1 cellular context compared by ENCODE assay signal in genomic region chr22:37519268-37520195, GRCh38.
A peak's percentile ranks its signal among the peaks of the same experiment; 100 is the strongest.
TF ChIP-seq lines count a peak whose summit lies in the region.

CARD10 (minus strand) TSS chr22:37519415; CDS start chr22:37519200, 215 bp downstream.

TF ChIP-seq in HEK293, 187 proteins besides CTCF, POLR2A, EP300 and RAD21 (continued from another document):
- TF ChIP-seq ZNF677 (tag by site-specific recombination; IDR thresholded peaks at IDR 0.05): no peak
- TF ChIP-seq ZNF426 (tag by site-specific recombination; IDR thresholded peaks at IDR 0.05): no peak
- no peak for TF ChIP-seq ZNF48 (tag by site-specific recombination; IDR thresholded peaks at IDR 0.05)
- no peak for TF ChIP-seq ZNF174 (tag by site-specific recombination; IDR thresholded peaks at IDR 0.05)
- no peak for TF ChIP-seq ZNF660 (tag by site-specific recombination; IDR thresholded peaks at IDR 0.05)
- no peak for TF ChIP-seq ELK4 (IDR thresholded peaks at IDR 0.05; ENCODE audit: borderline replicate concordance, low read depth, low read length)
- TF ChIP-seq ZNF776 (tag by site-specific recombination; IDR thresholded peaks at IDR 0.05; ENCODE audit: borderline replicate concordance): no peak
- TF ChIP-seq SP7 (tag by site-specific recombination; IDR thresholded peaks at IDR 0.05): peak; percentile 51; the same call in 1 of the 2 replicates
- peak; percentile 91 for TF ChIP-seq KLF10 (tag by site-specific recombination; IDR thresholded peaks at IDR 0.05)
- TF ChIP-seq, protein P1, sequence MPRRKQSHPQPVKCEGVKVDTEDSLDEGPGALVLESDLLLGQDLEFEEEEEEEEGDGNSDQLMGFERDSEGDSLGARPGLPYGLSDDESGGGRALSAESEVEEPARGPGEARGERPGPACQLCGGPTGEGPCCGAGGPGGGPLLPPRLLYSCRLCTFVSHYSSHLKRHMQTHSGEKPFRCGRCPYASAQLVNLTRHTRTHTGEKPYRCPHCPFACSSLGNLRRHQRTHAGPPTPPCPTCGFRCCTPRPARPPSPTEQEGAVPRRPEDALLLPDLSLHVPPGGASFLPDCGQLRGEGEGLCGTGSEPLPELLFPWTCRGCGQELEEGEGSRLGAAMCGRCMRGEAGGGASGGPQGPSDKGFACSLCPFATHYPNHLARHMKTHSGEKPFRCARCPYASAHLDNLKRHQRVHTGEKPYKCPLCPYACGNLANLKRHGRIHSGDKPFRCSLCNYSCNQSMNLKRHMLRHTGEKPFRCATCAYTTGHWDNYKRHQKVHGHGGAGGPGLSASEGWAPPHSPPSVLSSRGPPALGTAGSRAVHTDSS (tag by site-specific recombination; IDR thresholded peaks at IDR 0.05): no peak
- TF ChIP-seq ZNF433 (tag by site-specific recombination; IDR thresholded peaks at IDR 0.05; ENCODE audit: low read depth): no peak
- TF ChIP-seq, protein P2, sequence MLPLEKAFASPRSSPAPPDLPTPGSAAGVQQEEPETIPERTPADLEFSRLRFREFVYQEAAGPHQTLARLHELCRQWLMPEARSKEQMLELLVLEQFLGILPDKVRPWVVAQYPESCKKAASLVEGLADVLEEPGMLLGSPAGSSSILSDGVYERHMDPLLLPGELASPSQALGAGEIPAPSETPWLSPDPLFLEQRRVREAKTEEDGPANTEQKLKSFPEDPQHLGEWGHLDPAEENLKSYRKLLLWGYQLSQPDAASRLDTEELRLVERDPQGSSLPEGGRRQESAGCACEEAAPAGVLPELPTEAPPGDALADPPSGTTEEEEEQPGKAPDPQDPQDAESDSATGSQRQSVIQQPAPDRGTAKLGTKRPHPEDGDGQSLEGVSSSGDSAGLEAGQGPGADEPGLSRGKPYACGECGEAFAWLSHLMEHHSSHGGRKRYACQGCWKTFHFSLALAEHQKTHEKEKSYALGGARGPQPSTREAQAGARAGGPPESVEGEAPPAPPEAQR (tag by site-specific recombination; IDR thresholded peaks at IDR 0.05): no peak
- no peak for TF ChIP-seq ZNF138 (tag by site-specific recombination; IDR thresholded peaks at IDR 0.05; ENCODE audit: borderline replicate concordance)
- TF ChIP-seq ZBTB1 (tag by site-specific recombination; IDR thresholded peaks at IDR 0.05): no peak
- TF ChIP-seq ZNF747 (tag by site-specific recombination; IDR thresholded peaks at IDR 0.05): no peak
- TF ChIP-seq ZNF341 (tag by site-specific recombination; IDR thresholded peaks at IDR 0.05; ENCODE audit: low read depth): peak; percentile 49
- TF ChIP-seq ZIC2 (tag by site-specific recombination; IDR thresholded peaks at IDR 0.05): peak; percentile 82
- TF ChIP-seq, protein P3, sequence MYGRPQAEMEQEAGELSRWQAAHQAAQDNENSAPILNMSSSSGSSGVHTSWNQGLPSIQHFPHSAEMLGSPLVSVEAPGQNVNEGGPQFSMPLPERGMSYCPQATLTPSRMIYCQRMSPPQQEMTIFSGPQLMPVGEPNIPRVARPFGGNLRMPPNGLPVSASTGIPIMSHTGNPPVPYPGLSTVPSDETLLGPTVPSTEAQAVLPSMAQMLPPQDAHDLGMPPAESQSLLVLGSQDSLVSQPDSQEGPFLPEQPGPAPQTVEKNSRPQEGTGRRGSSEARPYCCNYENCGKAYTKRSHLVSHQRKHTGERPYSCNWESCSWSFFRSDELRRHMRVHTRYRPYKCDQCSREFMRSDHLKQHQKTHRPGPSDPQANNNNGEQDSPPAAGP (tag by site-specific recombination; IDR thresholded peaks at IDR 0.05): peak; percentile 30; the same call in 1 of the 2 replicates
- no peak for TF ChIP-seq GFI1B (tag by site-specific recombination; IDR thresholded peaks at IDR 0.05)
- no peak for TF ChIP-seq ZNF560 (tag by site-specific recombination; IDR thresholded peaks at IDR 0.05; ENCODE audit: borderline replicate concordance)
- TF ChIP-seq ZNF558 (tag by site-specific recombination; IDR thresholded peaks at IDR 0.05): no peak
- peak; percentile 51 for TF ChIP-seq KLF9 (tag by site-specific recombination; IDR thresholded peaks at IDR 0.05; ENCODE audit: low read depth)
- TF ChIP-seq ZBTB10 (tag by site-specific recombination; IDR thresholded peaks at IDR 0.05): 0 out of 2 replicates have a peak, but pooled peaks have one; percentile 28
- TF ChIP-seq ZNF596 (tag by site-specific recombination; IDR thresholded peaks at IDR 0.05): 0 out of 2 replicates have a peak, but pooled peaks have one; percentile 6
- TF ChIP-seq, protein P4, sequence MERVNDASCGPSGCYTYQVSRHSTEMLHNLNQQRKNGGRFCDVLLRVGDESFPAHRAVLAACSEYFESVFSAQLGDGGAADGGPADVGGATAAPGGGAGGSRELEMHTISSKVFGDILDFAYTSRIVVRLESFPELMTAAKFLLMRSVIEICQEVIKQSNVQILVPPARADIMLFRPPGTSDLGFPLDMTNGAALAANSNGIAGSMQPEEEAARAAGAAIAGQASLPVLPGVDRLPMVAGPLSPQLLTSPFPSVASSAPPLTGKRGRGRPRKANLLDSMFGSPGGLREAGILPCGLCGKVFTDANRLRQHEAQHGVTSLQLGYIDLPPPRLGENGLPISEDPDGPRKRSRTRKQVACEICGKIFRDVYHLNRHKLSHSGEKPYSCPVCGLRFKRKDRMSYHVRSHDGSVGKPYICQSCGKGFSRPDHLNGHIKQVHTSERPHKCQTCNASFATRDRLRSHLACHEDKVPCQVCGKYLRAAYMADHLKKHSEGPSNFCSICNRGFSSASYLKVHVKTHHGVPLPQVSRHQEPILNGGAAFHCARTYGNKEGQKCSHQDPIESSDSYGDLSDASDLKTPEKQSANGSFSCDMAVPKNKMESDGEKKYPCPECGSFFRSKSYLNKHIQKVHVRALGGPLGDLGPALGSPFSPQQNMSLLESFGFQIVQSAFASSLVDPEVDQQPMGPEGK (tag by site-specific recombination; IDR thresholded peaks at IDR 0.05): peak; percentile 70
- peak; percentile 46; the same call in 1 of the 2 replicates for TF ChIP-seq ZNF561 (tag by site-specific recombination; IDR thresholded peaks at IDR 0.05; ENCODE audit: borderline replicate concordance)
- TF ChIP-seq ZBTB44 (tag by site-specific recombination; IDR thresholded peaks at IDR 0.05): 0 out of 2 replicates have a peak, but pooled peaks have one; percentile 5
- TF ChIP-seq, protein P5, sequence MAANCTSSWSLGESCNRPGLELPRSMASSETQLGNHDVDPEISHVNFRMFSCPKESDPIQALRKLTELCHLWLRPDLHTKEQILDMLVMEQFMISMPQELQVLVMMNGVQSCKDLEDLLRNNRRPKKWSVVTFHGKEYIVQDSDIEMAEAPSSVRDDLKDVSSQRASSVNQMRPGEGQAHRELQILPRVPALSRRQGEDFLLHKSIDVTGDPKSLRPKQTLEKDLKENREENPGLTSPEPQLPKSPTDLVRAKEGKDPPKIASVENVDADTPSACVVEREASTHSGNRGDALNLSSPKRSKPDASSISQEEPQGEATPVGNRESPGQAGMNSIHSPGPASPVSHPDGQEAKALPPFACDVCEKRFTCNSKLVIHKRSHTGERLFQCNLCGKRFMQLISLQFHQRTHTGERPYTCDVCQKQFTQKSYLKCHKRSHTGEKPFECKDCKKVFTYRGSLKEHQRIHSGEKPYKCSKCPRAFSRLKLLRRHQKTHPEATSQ (tag by site-specific recombination; IDR thresholded peaks at IDR 0.05): no peak
- TF ChIP-seq ZNF510 (tag by site-specific recombination; IDR thresholded peaks at IDR 0.05; ENCODE audit: insufficient replicate concordance): no peak
- peak; percentile 51; the same call in 1 of the 2 replicates for TF ChIP-seq EGR2 (tag by site-specific recombination; IDR thresholded peaks at IDR 0.05; ENCODE audit: low read depth)
- TF ChIP-seq BCL11B (tag by site-specific recombination; IDR thresholded peaks at IDR 0.05; ENCODE audit: low read depth): 0 out of 2 replicates have a peak, but pooled peaks have one; percentile 1
- no peak for TF ChIP-seq ZNF175 (tag by site-specific recombination; IDR thresholded peaks at IDR 0.05)
- TF ChIP-seq GLIS1 (tag by site-specific recombination; IDR thresholded peaks at IDR 0.05): peak; percentile 77
- TF ChIP-seq ZNF37A (tag by site-specific recombination; IDR thresholded peaks at IDR 0.05): no peak
- no peak for TF ChIP-seq ZNF157 (tag by site-specific recombination; IDR thresholded peaks at IDR 0.05)
- TF ChIP-seq ZNF10 (tag by site-specific recombination; IDR thresholded peaks at IDR 0.05): no peak
- TF ChIP-seq ZBTB11 (tag by site-specific recombination; conservative IDR thresholded peaks at IDR 0.05; ENCODE audit: low read depth): no peak
